In genomic region chr5:146068136-146068717, GRCh38 we compare ENCODE assay signal across 28 cellular contexts. TPM values are rescaled to one million over a fixed set of nuclear protein-coding genes. Genes with fewer than 3 reads are reported as not detected.
DNase-seq lines count a peak whose midpoint lies in the region; TF ChIP-seq lines count a peak whose summit lies in the region.
"Had no signal": no experiment of that assay in that cellular context is flagged by ENCODE, and none has a peak within 500 bp of the region (broad histone marks: within the 10 kb centered on the region; RNA-seq: fewer than 3 reads in every experiment).

No MANE protein-coding gene starts in this region.

- no peaks in the 10 kb centered on the region for H3K36me3 ChIP-seq in SJCRH30
- H3K36me3 ChIP-seq in cardiac muscle cell, result no peaks in the 10 kb centered on the region
- no peaks in the 10 kb centered on the region for H3K36me3 ChIP-seq in thyroid gland
- H3K36me3 ChIP-seq in OCI-LY7 (ENCODE audit: insufficient read depth, low read length), result no peaks in the 10 kb centered on the region
- H3K36me3 ChIP-seq: BLaER1 treated with 17β-estradiol and CSF1 and Interleukin-3, amounts not matched to agents 10 nM and 100 nM; neural progenitor cell; sigmoid colon; transverse colon had no signal

- DNase-seq in SJCRH30, result peak; percentile 61 to 73
- no peak for DNase-seq in cardiac muscle cell (ENCODE audit: low read depth in 1 of 2, low spot score in 1 of 2)
- peak; percentile 45 to 73 for DNase-seq in thyroid gland
- no peak for DNase-seq in endothelial cell (ENCODE audit: low spot score)
- no peak for DNase-seq in T-helper 1 cell
- DNase-seq in OCI-LY7 (ENCODE audit: low spot score), result no peak
- DNase-seq: activated B cell treated with CpG ODN at 0.5 μM for 24 hours; activated CD4-positive, alpha-beta T cell treated with anti-CD3 and anti-CD28 coated beads, Interleukin-2, amount 50 U/mL, for 4 hours; activated naive CD4-positive, alpha-beta T cell treated with Interleukin-2 at 50 U/mL for 16 hours; activated T-cell treated with anti-CD3 and anti-CD28 coated beads, Interleukin-2, amount 50 U/mL, for 48 hours; cerebellar nuclear complex; DMS53; KBM-7; left colon; NCI-H1092 treated with DMSO at 0.1 percent for 48 hours; NCI-H2029; NCI-H2227 treated with DMSO at 0.1 percent for 48 hours; NCI-H774; sigmoid colon; stimulated activated CD4-positive, alpha-beta T cell treated with anti-CD3 and anti-CD28 coated beads, Interleukin-15, amount 100 ng/mL, for 24 hours; T-cell; transverse colon had no signal

- H3K79me2 ChIP-seq in OCI-LY7 (ENCODE audit: insufficient read depth, low read depth, low read length), result no peaks in the 10 kb centered on the region

- no peaks in the 10 kb centered on the region for H3K27me3 ChIP-seq in SJCRH30
- H3K27me3 ChIP-seq in cardiac muscle cell, result no peaks in the 10 kb centered on the region
- H3K27me3 ChIP-seq in thyroid gland, result no peaks in the 10 kb centered on the region
- H3K27me3 ChIP-seq: BLaER1 treated with 17β-estradiol and CSF1 and Interleukin-3, amounts not matched to agents 10 nM and 100 nM; neural progenitor cell; sigmoid colon; transverse colon had no signal

- H3K27ac ChIP-seq in SJCRH30 (no peak overlapping the region), cardiac muscle cell (peak overlapping the region; percentile 94), thyroid gland (peak overlapping the region; percentile 47 to 85 (median 77)), OCI-LY7 (ENCODE audit: low read depth, low read length, poor library complexity, severe bottlenecking) (no peak overlapping the region)
- H3K27ac ChIP-seq: BLaER1 treated with 17β-estradiol and CSF1 and Interleukin-3, amounts not matched to agents 10 nM and 100 nM; neural progenitor cell; sigmoid colon; transverse colon had no signal

- 44 to 51% methylated on average over 10 of the region's 10 CpGs for WGBS in thyroid gland, 2 donors

- H3K27ac Mint-ChIP-seq in nephron, result peak overlapping the region; percentile 17 to 67 (median 65)
- H3K27ac Mint-ChIP-seq in endothelial cell (ENCODE audit: unreplicated experiment), result no peak overlapping the region
- H3K27ac Mint-ChIP-seq: activated B cell treated with CpG ODN at 0.5 μM for 24 hours; neural progenitor cell; stimulated activated effector memory CD8-positive, alpha-beta T cell treated with anti-CD3 and anti-CD28 coated beads, Interleukin-12 subunit alpha, Interleukin-12 subunit beta, amount 100 ng/mL, for 72 hours; T-cell had no signal

- H3K4me1 Mint-ChIP-seq in nephron, result peaks cover 42% of the 10 kb centered on the region
- no peaks in the 10 kb centered on the region for H3K4me1 Mint-ChIP-seq in endothelial cell (ENCODE audit: unreplicated experiment)
- H3K4me1 Mint-ChIP-seq: activated B cell treated with CpG ODN at 0.5 μM for 24 hours; neural progenitor cell; stimulated activated effector memory CD8-positive, alpha-beta T cell treated with anti-CD3 and anti-CD28 coated beads, Interleukin-12 subunit alpha, Interleukin-12 subunit beta, amount 100 ng/mL, for 72 hours; T-cell had no signal

- no peak for TF ChIP-seq POLR2A in thyroid gland (IDR thresholded peaks at IDR 0.05)

- no peak overlapping the region for H3K4me2 ChIP-seq in OCI-LY7 (ENCODE audit: low read length)
- H3K4me2 ChIP-seq: BLaER1 treated with 17β-estradiol and CSF1 and Interleukin-3, amounts not matched to agents 10 nM and 100 nM; neural progenitor cell had no signal

- no peaks in the 10 kb centered on the region for H3K9me2 ChIP-seq in OCI-LY7 (ENCODE audit: insufficient read depth, low read length)

- POLR2A ChIA-PET in OCI-LY7 (lab: Charles Lee), result interaction anchor here (0.9 kb wide), 2 partner anchors 14 to 40 kb away, joined by 3 read pairs; no protein-coding TSS in a partner anchor

- H4K20me1 ChIP-seq in OCI-LY7 (ENCODE audit: insufficient read depth, low read length), result no peaks in the 10 kb centered on the region
- H4K20me1 ChIP-seq: BLaER1 treated with 17β-estradiol and CSF1 and Interleukin-3, amounts not matched to agents 10 nM and 100 nM had no signal

- H3K4me1 ChIP-seq in SJCRH30, result peaks cover 2% of the 10 kb centered on the region; the same call in 1 of the 2 replicates
- H3K4me1 ChIP-seq in cardiac muscle cell (ENCODE audit: low read depth), result peaks cover 33% of the 10 kb centered on the region
- peaks cover 41 to 52% of the 10 kb centered on the region in 2 donors for H3K4me1 ChIP-seq in thyroid gland
- no peaks in the 10 kb centered on the region for H3K4me1 ChIP-seq in OCI-LY7 (ENCODE audit: insufficient read depth, low read length, poor library complexity, severe bottlenecking)
- H3K4me1 ChIP-seq: sigmoid colon, transverse colon had no signal

- H2AFZ ChIP-seq in OCI-LY7 (ENCODE audit: low read length), result no peak overlapping the region
- H2AFZ ChIP-seq: neural progenitor cell had no signal

- H3K4me3 Mint-ChIP-seq in nephron (no peak overlapping the region), endothelial cell (ENCODE audit: unreplicated experiment) (no peak overlapping the region)
- H3K4me3 Mint-ChIP-seq: activated B cell treated with CpG ODN at 0.5 μM for 24 hours; neural progenitor cell; stimulated activated effector memory CD8-positive, alpha-beta T cell treated with anti-CD3 and anti-CD28 coated beads, Interleukin-12 subunit alpha, Interleukin-12 subunit beta, amount 100 ng/mL, for 72 hours; T-cell had no signal

- H3K4me3 ChIP-seq in SJCRH30, result no peak overlapping the region
- no peak overlapping the region for H3K4me3 ChIP-seq in cardiac muscle cell
- no peak overlapping the region for H3K4me3 ChIP-seq in thyroid gland (replicated peaks in 1 of 3)
- no peak overlapping the region for H3K4me3 ChIP-seq in OCI-LY7 (ENCODE audit: low read depth, low read length, poor library complexity, severe bottlenecking)
- H3K4me3 ChIP-seq: BLaER1 treated with 17β-estradiol and CSF1 and Interleukin-3, amounts not matched to agents 10 nM and 100 nM; neural progenitor cell; sigmoid colon; transverse colon had no signal

- CTCF ChIA-PET in OCI-LY7 (lab: Charles Lee; ENCODE audit: unreplicated experiment), result no interaction called here

- TF ChIP-seq CTCF in cardiac muscle cell (IDR thresholded peaks at IDR 0.05; ENCODE audit: low read depth, low read length), result no peak
- no peak for TF ChIP-seq CTCF in nephron (IDR thresholded peaks at IDR 0.05; ENCODE audit: unreplicated experiment in 3 of 3)
- TF ChIP-seq CTCF in thyroid gland (IDR thresholded peaks at IDR 0.05), result no peak
- TF ChIP-seq CTCF in endothelial cell (IDR thresholded peaks at IDR 0.05; ENCODE audit: unreplicated experiment), result no peak
- TF ChIP-seq CTCF in OCI-LY7 (conservative IDR thresholded peaks at IDR 0.05; ENCODE audit: low read length), result no peak

- H3K9me3 ChIP-seq in SJCRH30 (replicated peaks), result no peaks in the 10 kb centered on the region
- no peaks in the 10 kb centered on the region for H3K9me3 ChIP-seq in cardiac muscle cell (ENCODE audit: low read depth)
- H3K9me3 ChIP-seq in thyroid gland, result no peaks in the 10 kb centered on the region
- H3K9me3 ChIP-seq in OCI-LY7 (ENCODE audit: low read length), result no peaks in the 10 kb centered on the region
- H3K9me3 ChIP-seq: BLaER1 treated with 17β-estradiol and CSF1 and Interleukin-3, amounts not matched to agents 10 nM and 100 nM; sigmoid colon; transverse colon had no signal

- BruUV-seq in OCI-LY7 (replicated peaks; lab: Mats Ljungman, UMichigan), result no TSS peak

- H3K9me3 Mint-ChIP-seq in nephron, result no peaks in the 10 kb centered on the region
- no peaks in the 10 kb centered on the region for H3K9me3 Mint-ChIP-seq in endothelial cell (ENCODE audit: unreplicated experiment)
- H3K9me3 Mint-ChIP-seq: activated B cell treated with CpG ODN at 0.5 μM for 24 hours; neural progenitor cell; stimulated activated effector memory CD8-positive, alpha-beta T cell treated with anti-CD3 and anti-CD28 coated beads, Interleukin-12 subunit alpha, Interleukin-12 subunit beta, amount 100 ng/mL, for 72 hours had no signal

- H3K36me3 Mint-ChIP-seq in nephron (ENCODE audit: low read depth) (no peaks in the 10 kb centered on the region), endothelial cell (ENCODE audit: low read depth, unreplicated experiment) (no peaks in the 10 kb centered on the region)
- H3K36me3 Mint-ChIP-seq: neural progenitor cell; stimulated activated effector memory CD8-positive, alpha-beta T cell treated with anti-CD3 and anti-CD28 coated beads, Interleukin-12 subunit alpha, Interleukin-12 subunit beta, amount 100 ng/mL, for 72 hours; T-cell had no signal

- H3K27me3 Mint-ChIP-seq in nephron (ENCODE audit: low read depth) (peaks cover 34% of the 10 kb centered on the region), endothelial cell (ENCODE audit: unreplicated experiment) (peaks cover 2% of the 10 kb centered on the region)

- intact Hi-C loops in thyroid gland (cut with DNase I), result no loop called here
- intact Hi-C loops in OCI-LY7 (cut with micrococcal nuclease; ENCODE audit: unreplicated experiment), result no loop called here

RNA-seq across cellular contexts. Expression of gene PLAC8L1, which starts 37.1 kb away (rescaled TPM):
- 0.33 TPM in 1 of 2 replicates, not detected in the other for total RNA-seq in SJCRH30 (2014; rRNA removed; shearing (Covaris generic))
- total RNA-seq in cardiac muscle cell, result not detected in 2 replicates
- 1.1 and 1.2 TPM in 2 replicates for polyA plus RNA-seq in cardiac muscle cell
- not detected for total RNA-seq in thyroid gland
- total RNA-seq in endothelial cell (ENCODE audit: unreplicated experiment), result 0.80 TPM
- 0.28 and 1.3 TPM in 2 replicates for total RNA-seq in OCI-LY7 (2014; rRNA removed; shearing (Covaris generic))
- 1.7 and 2.1 TPM in 2 replicates for total RNA-seq in OCI-LY7 (2022)
- total RNA-seq: RPMI7951, SK-MEL-5, transverse colon had no signal

Comparison
In these comparisons a context has a peak if more than half of its experiments do, and no peak if none do; other contexts are left out.
1. DNase-seq: peak in SJCRH30 (2 of 2) and thyroid gland (2 of 2); none in cardiac muscle cell (0 of 2), endothelial cell (single experiment), T-helper 1 cell (0 of 5) and OCI-LY7 (single experiment).
2. H3K27ac ChIP-seq: peak in cardiac muscle cell (single experiment) and thyroid gland (3 of 3); none in SJCRH30 (single experiment) and OCI-LY7 (single experiment).